Comparison of ENCODE assay signal across 1 cellular context in the genomic region with DNA sequence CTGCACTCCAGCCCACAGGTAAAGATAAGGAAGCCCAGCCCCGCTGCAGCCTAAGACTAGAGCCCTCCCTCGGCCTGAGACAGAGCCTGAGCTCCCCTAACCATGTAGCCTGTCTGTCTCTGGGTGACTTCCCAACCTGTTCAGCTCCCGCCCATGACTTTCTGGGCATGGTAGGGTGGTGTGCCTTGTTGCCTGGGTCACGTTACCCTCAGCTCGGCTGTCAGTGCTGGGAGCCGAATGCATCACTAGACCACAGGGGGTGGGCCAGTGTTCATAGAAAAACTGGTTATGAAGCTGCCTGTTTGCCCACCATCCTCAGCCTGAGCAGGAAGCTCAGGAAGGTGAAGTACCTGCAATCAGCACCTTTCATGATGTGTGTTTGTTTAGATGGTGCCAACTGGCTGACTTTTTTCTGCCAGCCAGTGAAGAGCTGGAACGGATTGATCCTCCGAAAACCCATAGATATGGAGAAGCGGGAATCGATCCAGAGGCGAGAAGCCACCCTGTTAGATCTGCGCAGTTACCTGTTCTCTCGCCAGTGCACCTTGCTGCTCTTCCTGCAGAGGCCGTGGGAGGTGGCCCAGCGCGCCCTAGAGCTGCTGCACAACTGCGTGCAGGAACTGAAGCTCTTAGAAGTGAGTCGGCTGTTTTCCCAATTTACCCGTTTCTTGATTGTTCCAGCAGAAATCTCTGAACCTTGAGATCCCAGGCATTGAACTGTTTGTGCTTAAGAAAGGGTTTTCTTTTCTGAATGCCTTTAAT.
A peak's percentile ranks its signal among the peaks of the same experiment; 100 is the strongest.
TF ChIP-seq lines count a peak whose summit lies in the region.

No MANE protein-coding gene starts in this region.

TF ChIP-seq in K562, 482 proteins besides CTCF, POLR2A, EP300 and RAD21:
- TF ChIP-seq, protein P1, sequence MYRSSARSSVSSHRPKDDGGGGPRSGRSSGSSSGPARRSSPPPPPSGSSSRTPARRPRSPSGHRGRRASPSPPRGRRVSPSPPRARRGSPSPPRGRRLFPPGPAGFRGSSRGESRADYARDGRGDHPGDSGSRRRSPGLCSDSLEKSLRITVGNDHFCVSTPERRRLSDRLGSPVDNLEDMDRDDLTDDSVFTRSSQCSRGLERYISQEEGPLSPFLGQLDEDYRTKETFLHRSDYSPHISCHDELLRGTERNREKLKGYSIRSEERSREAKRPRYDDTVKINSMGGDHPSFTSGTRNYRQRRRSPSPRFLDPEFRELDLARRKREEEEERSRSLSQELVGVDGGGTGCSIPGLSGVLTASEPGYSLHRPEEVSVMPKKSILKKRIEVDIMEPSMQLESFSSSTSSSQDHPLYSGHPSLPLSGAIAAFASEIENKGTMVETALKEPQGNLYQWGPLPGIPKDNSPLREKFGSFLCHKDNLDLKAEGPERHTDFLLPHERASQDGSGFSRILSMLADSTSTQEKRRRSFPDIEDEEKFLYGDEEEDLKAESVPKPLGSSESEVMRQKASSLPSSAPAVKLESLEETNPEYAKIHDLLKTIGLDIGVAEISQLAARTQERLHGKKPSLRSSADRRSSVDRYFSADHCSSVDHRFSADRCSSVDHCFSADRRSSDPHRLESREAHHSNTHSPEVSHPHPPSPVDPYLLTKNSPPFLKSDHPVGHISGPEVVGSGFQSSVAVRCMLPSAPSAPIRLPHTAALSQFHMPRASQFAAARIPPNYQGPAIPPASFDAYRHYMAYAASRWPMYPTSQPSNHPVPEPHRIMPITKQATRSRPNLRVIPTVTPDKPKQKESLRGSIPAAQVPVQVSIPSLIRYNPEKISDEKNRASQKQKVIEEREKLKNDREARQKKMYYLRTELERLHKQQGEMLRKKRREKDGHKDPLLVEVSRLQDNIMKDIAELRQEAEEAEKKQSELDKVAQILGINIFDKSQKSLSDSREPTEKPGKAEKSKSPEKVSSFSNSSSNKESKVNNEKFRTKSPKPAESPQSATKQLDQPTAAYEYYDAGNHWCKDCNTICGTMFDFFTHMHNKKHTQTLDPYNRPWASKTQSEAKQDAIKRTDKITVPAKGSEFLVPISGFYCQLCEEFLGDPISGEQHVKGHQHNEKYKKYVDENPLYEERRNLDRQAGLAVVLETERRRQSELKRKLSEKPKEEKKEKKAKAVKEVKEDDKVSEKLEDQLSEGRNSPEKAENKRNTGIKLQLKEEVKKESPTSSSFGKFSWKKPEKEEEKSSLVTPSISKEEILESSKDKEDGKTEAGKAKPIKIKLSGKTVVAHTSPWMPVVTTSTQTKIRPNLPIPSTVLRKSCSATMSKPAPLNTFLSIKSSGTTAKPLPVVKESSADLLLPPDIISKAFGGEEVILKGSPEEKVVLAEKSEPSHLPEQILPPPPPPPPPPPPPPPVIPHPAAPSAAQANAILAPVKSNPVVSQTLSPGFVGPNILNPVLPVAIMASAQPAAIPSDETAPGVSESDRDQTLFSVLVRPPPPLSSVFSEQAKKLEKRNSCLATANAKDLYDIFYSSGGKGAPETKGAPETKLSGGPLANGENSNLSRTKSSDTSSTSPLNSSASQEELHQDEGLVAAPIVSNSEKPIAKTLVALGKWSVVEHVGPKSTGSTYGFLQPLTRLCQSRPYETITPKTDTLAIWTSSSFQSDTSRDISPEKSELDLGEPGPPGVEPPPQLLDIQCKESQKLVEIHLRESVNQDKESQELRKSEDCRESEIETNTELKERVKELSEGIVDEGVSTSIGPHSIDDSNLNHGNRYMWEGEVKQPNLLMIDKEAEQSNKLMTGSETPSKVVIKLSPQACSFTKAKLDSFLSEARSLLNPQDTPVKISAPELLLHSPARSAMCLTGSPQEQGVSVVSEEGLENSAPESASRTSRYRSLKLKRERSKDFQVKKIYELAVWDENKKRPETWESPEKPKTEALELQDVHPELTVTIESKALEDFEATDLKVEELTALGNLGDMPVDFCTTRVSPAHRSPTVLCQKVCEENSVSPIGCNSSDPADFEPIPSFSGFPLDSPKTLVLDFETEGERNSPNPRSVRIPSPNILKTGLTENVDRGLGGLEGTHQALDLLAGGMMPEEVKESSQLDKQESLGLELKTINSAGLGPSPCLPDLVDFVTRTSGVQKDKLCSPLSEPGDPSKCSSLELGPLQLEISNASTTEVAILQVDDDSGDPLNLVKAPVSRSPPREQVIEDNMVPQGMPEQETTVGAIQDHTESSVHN (IDR thresholded peaks at IDR 0.05; ENCODE audit: borderline replicate concordance in 1 of 2, low read depth in 1 of 2) = no peak
- 0 out of 2 replicates have a peak, but pooled peaks have one; percentile 16 for TF ChIP-seq NFE2 (IDR thresholded peaks at IDR 0.05; ENCODE audit: low read depth)
- peak; percentile 22; the same call in 1 of the 2 replicates for TF ChIP-seq MAFG (tag; conservative IDR thresholded peaks at IDR 0.05)
- TF ChIP-seq, protein P2, sequence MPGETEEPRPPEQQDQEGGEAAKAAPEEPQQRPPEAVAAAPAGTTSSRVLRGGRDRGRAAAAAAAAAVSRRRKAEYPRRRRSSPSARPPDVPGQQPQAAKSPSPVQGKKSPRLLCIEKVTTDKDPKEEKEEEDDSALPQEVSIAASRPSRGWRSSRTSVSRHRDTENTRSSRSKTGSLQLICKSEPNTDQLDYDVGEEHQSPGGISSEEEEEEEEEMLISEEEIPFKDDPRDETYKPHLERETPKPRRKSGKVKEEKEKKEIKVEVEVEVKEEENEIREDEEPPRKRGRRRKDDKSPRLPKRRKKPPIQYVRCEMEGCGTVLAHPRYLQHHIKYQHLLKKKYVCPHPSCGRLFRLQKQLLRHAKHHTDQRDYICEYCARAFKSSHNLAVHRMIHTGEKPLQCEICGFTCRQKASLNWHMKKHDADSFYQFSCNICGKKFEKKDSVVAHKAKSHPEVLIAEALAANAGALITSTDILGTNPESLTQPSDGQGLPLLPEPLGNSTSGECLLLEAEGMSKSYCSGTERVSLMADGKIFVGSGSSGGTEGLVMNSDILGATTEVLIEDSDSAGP (CRISPR knock-in tag; IDR thresholded peaks at IDR 0.05) = no peak
- no peak for TF ChIP-seq NR4A1 (CRISPR knock-in tag; IDR thresholded peaks at IDR 0.05)
- TF ChIP-seq NR4A1 (tag; IDR thresholded peaks at IDR 0.05) = no peak
- TF ChIP-seq, protein P3, sequence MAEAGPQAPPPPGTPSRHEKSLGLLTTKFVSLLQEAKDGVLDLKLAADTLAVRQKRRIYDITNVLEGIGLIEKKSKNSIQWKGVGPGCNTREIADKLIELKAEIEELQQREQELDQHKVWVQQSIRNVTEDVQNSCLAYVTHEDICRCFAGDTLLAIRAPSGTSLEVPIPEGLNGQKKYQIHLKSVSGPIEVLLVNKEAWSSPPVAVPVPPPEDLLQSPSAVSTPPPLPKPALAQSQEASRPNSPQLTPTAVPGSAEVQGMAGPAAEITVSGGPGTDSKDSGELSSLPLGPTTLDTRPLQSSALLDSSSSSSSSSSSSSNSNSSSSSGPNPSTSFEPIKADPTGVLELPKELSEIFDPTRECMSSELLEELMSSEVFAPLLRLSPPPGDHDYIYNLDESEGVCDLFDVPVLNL (CRISPR knock-in tag; IDR thresholded peaks at IDR 0.05; ENCODE audit: low read depth) = no peak
- TF ChIP-seq KDM5B (IDR thresholded peaks at IDR 0.05; ENCODE audit: insufficient replicate concordance, low read depth, low read length) = no peak
- no peak for TF ChIP-seq DMBX1 (CRISPR knock-in tag; IDR thresholded peaks at IDR 0.05; ENCODE audit: borderline replicate concordance)
- peak; percentile 31 for TF ChIP-seq RBM22 (IDR thresholded peaks at IDR 0.05; ENCODE audit: low read depth, low read length, poor library complexity, severe bottlenecking)
- TF ChIP-seq, protein P4, sequence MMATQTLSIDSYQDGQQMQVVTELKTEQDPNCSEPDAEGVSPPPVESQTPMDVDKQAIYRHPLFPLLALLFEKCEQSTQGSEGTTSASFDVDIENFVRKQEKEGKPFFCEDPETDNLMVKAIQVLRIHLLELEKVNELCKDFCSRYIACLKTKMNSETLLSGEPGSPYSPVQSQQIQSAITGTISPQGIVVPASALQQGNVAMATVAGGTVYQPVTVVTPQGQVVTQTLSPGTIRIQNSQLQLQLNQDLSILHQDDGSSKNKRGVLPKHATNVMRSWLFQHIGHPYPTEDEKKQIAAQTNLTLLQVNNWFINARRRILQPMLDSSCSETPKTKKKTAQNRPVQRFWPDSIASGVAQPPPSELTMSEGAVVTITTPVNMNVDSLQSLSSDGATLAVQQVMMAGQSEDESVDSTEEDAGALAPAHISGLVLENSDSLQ (IDR thresholded peaks at IDR 0.05) = no peak
